Comparison of ENCODE assay signal across 1 cellular context in genomic region chr20:6184086-6184485, GRCh38.
TF ChIP-seq lines count a peak whose summit lies in the region.

No MANE protein-coding gene starts in this region.

TF ChIP-seq in H1, 55 proteins besides CTCF, POLR2A, EP300 and RAD21 (continued from another document):
- TF ChIP-seq SRF (IDR thresholded peaks at IDR 0.05; ENCODE audit: low read depth, low read length) (no peak), RBBP5 (IDR thresholded peaks at IDR 0.05; ENCODE audit: borderline replicate concordance, low read depth, low read length) (no peak), EZH2 (IDR thresholded peaks at IDR 0.05; ENCODE audit: low read depth, low read length, severe bottlenecking) (no peak), BACH1 (IDR thresholded peaks at IDR 0.05; ENCODE audit: low read length) (no peak), CHD2 (IDR thresholded peaks at IDR 0.05; ENCODE audit: low read length) (no peak), PHF8 (conservative IDR thresholded peaks at IDR 0.05; ENCODE audit: low read depth, low read length) (no peak), SAP30 (IDR thresholded peaks at IDR 0.05; ENCODE audit: insufficient read depth, insufficient replicate concordance, low read length) (no peak), CREB1 (IDR thresholded peaks at IDR 0.05) (no peak), RFX5 (IDR thresholded peaks at IDR 0.05; ENCODE audit: borderline replicate concordance, low read depth, low read length) (no peak), CEBPB (IDR thresholded peaks at IDR 0.05; ENCODE audit: low read depth, low read length) (no peak), JUN (IDR thresholded peaks at IDR 0.05; ENCODE audit: low read depth, low read length) (no peak), RNF2 (IDR thresholded peaks at IDR 0.05; ENCODE audit: borderline replicate concordance, low read depth, low read length, missing control alignments, poor library complexity, severe bottlenecking) (no peak), EGR1 (IDR thresholded peaks at IDR 0.05; ENCODE audit: borderline replicate concordance, low read depth, low read length) (no peak), KDM5A (IDR thresholded peaks at IDR 0.05; ENCODE audit: low read length) (no peak), JUND (IDR thresholded peaks at IDR 0.05; ENCODE audit: low read length) (no peak), NANOG (IDR thresholded peaks at IDR 0.05; ENCODE audit: insufficient read depth, low read depth, low read length, poor library complexity, severe bottlenecking) (no peak)
